ENCODE assay signal across 23 cellular contexts in the genomic region with DNA sequence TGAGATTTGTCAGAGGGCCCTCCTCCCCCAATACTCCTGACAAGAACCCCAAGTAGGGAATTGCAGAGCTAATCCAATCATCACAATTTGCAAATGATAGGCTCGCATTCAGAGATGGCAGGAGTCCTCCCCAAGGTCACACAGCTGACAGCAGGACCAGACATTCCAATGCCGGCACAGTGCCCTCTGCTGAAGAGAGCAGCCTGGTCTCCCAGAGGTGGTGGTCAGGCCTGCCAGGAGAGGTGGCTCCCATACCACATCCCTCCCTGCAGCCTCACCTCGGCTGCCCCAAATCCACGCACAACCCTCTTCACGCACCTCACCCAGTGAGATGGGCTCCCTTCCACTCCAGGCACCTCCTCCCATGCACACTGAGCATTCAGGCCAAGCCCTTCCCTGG. TPM values are rescaled to one million over a fixed set of nuclear protein-coding genes. Genes with fewer than 3 reads are reported as not detected.
"Had no signal": no experiment of that assay in that cellular context is flagged by ENCODE, and none has a peak within 500 bp of the region (broad histone marks: within the 10 kb centered on the region; RNA-seq: fewer than 3 reads in every experiment).

No MANE protein-coding gene starts in this region.

- FAIRE-seq: HTR-8/SVneo, RCC 7860 had no signal

- H3K27me3 ChIP-seq: SJSA1 had no signal

- H3K9ac ChIP-seq: KMS-11 had no signal

- H3K4me2 ChIP-seq: KMS-11 had no signal

- H3K27ac ChIP-seq: HL-60, KMS-11, SJSA1, SK-N-MC had no signal

- H3K36me3 ChIP-seq: SJSA1 had no signal

- H3K4me3 ChIP-seq: SJSA1, SK-N-MC had no signal

- DNase-seq: Kasumi-1, MM.1S, NCI-H1092 treated with DMSO at 0.1 percent for 48 hours, NCI-H1436, NCI-H187, NCI-H2029, NCI-H2081 treated with DMSO at 0.1 percent for 48 hours, NCI-H2171, NCI-H226, NCI-H446, NCI-H510A, NCI-H524 treated with DMSO at 0.1 percent for 48 hours, NCI-H69, NCI-H774, Right ventricle myocardium superior, RPMI8226, SIG-M5 had no signal

- H3K9me3 ChIP-seq: SJSA1 had no signal

RNA-seq across cellular contexts. Expression of a gene that starts 25.4 kb away (rescaled TPM):
- total RNA-seq: Right ventricle myocardium superior had no signal
